8 cellular contexts compared by ENCODE assay signal in genomic region chr6:163414117-163414366, GRCh38. TPM values are rescaled to one million over a fixed set of nuclear protein-coding genes. Genes with fewer than 3 reads are reported as not detected.
DNase-seq lines count a peak whose midpoint lies in the region; ATAC-seq and TF ChIP-seq lines count a peak whose summit lies in the region.

No MANE protein-coding gene starts in this region.

- H3K27ac ChIP-seq in right atrium auricular region = peak overlapping the region; percentile 98 to 100

- CTCF ChIA-PET in WTC11 (lab: Charles Lee) = no interaction called here

- H3K4me1 ChIP-seq in right atrium auricular region = peaks cover 0 to 13% of the 10 kb centered on the region in 2 donors

- POLR2A ChIA-PET in WTC11 (lab: Charles Lee) = no interaction called here

- H3K36me3 ChIP-seq in right atrium auricular region = no peaks in the 10 kb centered on the region

- ATAC-seq in GM18502 (IDR thresholded peaks at IDR 0.05; ENCODE audit: poor library complexity, unreplicated experiment) = peak; percentile 21
- ATAC-seq in HG02759 (IDR thresholded peaks at IDR 0.05; ENCODE audit: unreplicated experiment) = peak; percentile 34
- no peak for ATAC-seq in WTC11
- ATAC-seq in stimulated activated effector memory CD8-positive, alpha-beta T cell treated with anti-CD3 and anti-CD28 coated beads, Interleukin-12 subunit alpha, Interleukin-12 subunit beta, amount 100 ng/mL, for 72 hours = peak; percentile 61

- H3K9me3 ChIP-seq in right atrium auricular region = no peaks in the 10 kb centered on the region

- H3K4me1 Mint-ChIP-seq in WTC11 = peaks cover 42% of the 10 kb centered on the region
- peaks cover 36% of the 10 kb centered on the region for H3K4me1 Mint-ChIP-seq in stimulated activated effector memory CD8-positive, alpha-beta T cell treated with anti-CD3 and anti-CD28 coated beads, Interleukin-12 subunit alpha, Interleukin-12 subunit beta, amount 100 ng/mL, for 72 hours

- TF ChIP-seq CTCF in WTC11 (IDR thresholded peaks at IDR 0.05) = no peak
- TF ChIP-seq CTCF in right atrium auricular region (IDR thresholded peaks at IDR 0.05) = no peak

- no peak overlapping the region for H3K27ac Mint-ChIP-seq in WTC11
- H3K27ac Mint-ChIP-seq in stimulated activated effector memory CD8-positive, alpha-beta T cell treated with anti-CD3 and anti-CD28 coated beads, Interleukin-12 subunit alpha, Interleukin-12 subunit beta, amount 100 ng/mL, for 72 hours = peak overlapping the region; percentile 84

- H3K36me3 Mint-ChIP-seq in WTC11 = no peaks in the 10 kb centered on the region
- peaks cover 13% of the 10 kb centered on the region for H3K36me3 Mint-ChIP-seq in stimulated activated effector memory CD8-positive, alpha-beta T cell treated with anti-CD3 and anti-CD28 coated beads, Interleukin-12 subunit alpha, Interleukin-12 subunit beta, amount 100 ng/mL, for 72 hours

- no peaks in the 10 kb centered on the region for H3K27me3 ChIP-seq in right atrium auricular region

- H3K4me3 Mint-ChIP-seq in WTC11 = peak overlapping the region; percentile 65
- H3K4me3 Mint-ChIP-seq in stimulated activated effector memory CD8-positive, alpha-beta T cell treated with anti-CD3 and anti-CD28 coated beads, Interleukin-12 subunit alpha, Interleukin-12 subunit beta, amount 100 ng/mL, for 72 hours = peak overlapping the region; percentile 90

- H3K27me3 Mint-ChIP-seq in WTC11 (ENCODE audit: low read depth) = no peaks in the 10 kb centered on the region

- H3K9me3 Mint-ChIP-seq in WTC11 = no peaks in the 10 kb centered on the region
- H3K9me3 Mint-ChIP-seq in stimulated activated effector memory CD8-positive, alpha-beta T cell treated with anti-CD3 and anti-CD28 coated beads, Interleukin-12 subunit alpha, Interleukin-12 subunit beta, amount 100 ng/mL, for 72 hours = no peaks in the 10 kb centered on the region

- H3K4me3 ChIP-seq in right atrium auricular region = peak overlapping the region; percentile 58 to 93

- DNase-seq in WTC11 (ENCODE audit: low spot score) (no peak), right atrium auricular region (ENCODE audit: low spot score) (no peak), GM19238 (ENCODE audit: insufficient read length, low spot score) (no peak), ureter (ENCODE audit: low spot score) (no peak), NCI-H748 treated with DMSO at 0.1 percent for 48 hours (lab: John Stamatoyannopoulos, UW) (no peak)
- DNase-seq in stimulated activated effector memory CD8-positive, alpha-beta T cell treated with anti-CD3 and anti-CD28 coated beads, Interleukin-12 subunit alpha, Interleukin-12 subunit beta, amount 100 ng/mL, for 72 hours (ENCODE audit: low spot score in 2 of 2) = no peak

TF ChIP-seq in WTC11, 78 proteins besides CTCF, POLR2A, EP300 and RAD21:
- TF ChIP-seq ESRRA (CRISPR knock-in tag; IDR thresholded peaks at IDR 0.05; ENCODE audit: borderline replicate concordance) (no peak), GTF2I (CRISPR knock-in tag; conservative IDR thresholded peaks at IDR 0.05) (no peak), E2F4 (CRISPR knock-in tag; IDR thresholded peaks at IDR 0.05; ENCODE audit: borderline replicate concordance, low read depth) (0 out of 2 replicates have a peak, but pooled peaks have one; percentile 14)

RNA-seq across cellular contexts. Expression of gene QKI, which starts 0.5 kb away (rescaled TPM):
- total RNA-seq in WTC11 (2021) (134 to 145 TPM (median 138 TPM) in 3 replicates), right atrium auricular region (100 to 1,000 TPM; 366 to 434 TPM), ureter (96.7 TPM)
